ENCODE assay signal across 17 cellular contexts in genomic region chr3:34225828-34226227, GRCh38.
A peak's percentile ranks its signal among the peaks of the same experiment; 100 is the strongest.
DNase-seq lines count a peak whose midpoint lies in the region; ATAC-seq and TF ChIP-seq lines count a peak whose summit lies in the region.
"Had no signal": no experiment of that assay in that cellular context is flagged by ENCODE, and none has a peak within 500 bp of the region (broad histone marks: within the 10 kb centered on the region; RNA-seq: fewer than 3 reads in every experiment).

No MANE protein-coding gene starts in this region.

- H2AFZ ChIP-seq in OCI-LY7 (ENCODE audit: low read length), result 0 out of 2 replicates have a peak overlapping the region, but pooled peaks have one; percentile 30
- H2AFZ ChIP-seq in neural cell (ENCODE audit: low read depth, low read length), result no peak overlapping the region
- no peak overlapping the region for H2AFZ ChIP-seq in mesenchymal stem cell (ENCODE audit: low read depth, low read length)
- H2AFZ ChIP-seq: GM23338 had no signal

- H3K27me3 ChIP-seq in neural cell (ENCODE audit: insufficient read depth, low read depth, low read length), result no peaks in the 10 kb centered on the region
- no peaks in the 10 kb centered on the region for H3K27me3 ChIP-seq in mesenchymal stem cell (ENCODE audit: control insufficient read depth in 1 of 2, insufficient read depth in 1 of 2, low read length in 2 of 2)

- H2AK5ac ChIP-seq in mesenchymal stem cell (ENCODE audit: low read length, severe bottlenecking), result no peak overlapping the region

- no peak overlapping the region for H3K14ac ChIP-seq in mesenchymal stem cell (ENCODE audit: low read length in 2 of 2)

- H3K4me3 ChIP-seq in OCI-LY7 (ENCODE audit: low read depth, low read length, poor library complexity, severe bottlenecking) (no peak overlapping the region), neural cell (ENCODE audit: low read length) (no peak overlapping the region), mesenchymal stem cell (ENCODE audit: insufficient read depth in 1 of 2, low read depth in 1 of 2, low read length in 2 of 2) (no peak overlapping the region)
- H3K4me3 ChIP-seq: A549, GM23338 had no signal

- no peak overlapping the region for H4K91ac ChIP-seq in mesenchymal stem cell (ENCODE audit: low read length)

- no peak for TF ChIP-seq RAD21 in neural cell (conservative IDR thresholded peaks at IDR 0.05)

- no peak overlapping the region for H3K9ac ChIP-seq in neural cell (ENCODE audit: low read length)
- no peak overlapping the region for H3K9ac ChIP-seq in mesenchymal stem cell (ENCODE audit: low read length)

- no peak overlapping the region for H3K4ac ChIP-seq in mesenchymal stem cell (ENCODE audit: low read depth in 1 of 2, low read length in 2 of 2)

- no peaks in the 10 kb centered on the region for H3F3A ChIP-seq in neural cell (ENCODE audit: insufficient read depth, low read length, poor library complexity, severe bottlenecking)

- POLR2A ChIA-PET in HEK293T (lab: Yijun Ruan, JAX) (no interaction called here), OCI-LY7 (lab: Charles Lee) (no interaction called here)

- no peak overlapping the region for H2BK12ac ChIP-seq in mesenchymal stem cell (ENCODE audit: low read length in 2 of 2)

- H3K18ac ChIP-seq in mesenchymal stem cell (ENCODE audit: low read depth in 1 of 2, low read length in 2 of 2), result no peak overlapping the region

- H3K9me2 ChIP-seq in OCI-LY7 (ENCODE audit: insufficient read depth, low read length) (no peaks in the 10 kb centered on the region), neural cell (ENCODE audit: insufficient read depth, low read length) (no peaks in the 10 kb centered on the region)

- TF ChIP-seq CTCF in OCI-LY7 (conservative IDR thresholded peaks at IDR 0.05; ENCODE audit: low read length) (no peak), neural cell (IDR thresholded peaks at IDR 0.05; ENCODE audit: poor library complexity, severe bottlenecking) (no peak)

- no peak overlapping the region for H2BK120ac ChIP-seq in mesenchymal stem cell (ENCODE audit: low read depth, low read length)

- H3K36me3 ChIP-seq in OCI-LY7 (ENCODE audit: insufficient read depth, low read length) (no peaks in the 10 kb centered on the region), neural cell (ENCODE audit: insufficient read depth, low read length) (no peaks in the 10 kb centered on the region), mesenchymal stem cell (ENCODE audit: control insufficient read depth in 1 of 2, insufficient read depth in 2 of 2, low read depth in 1 of 2, low read length in 2 of 2) (no peaks in the 10 kb centered on the region)

- ATAC-seq in left lobe of liver, result no peak
- ATAC-seq: A549, GM23338 had no signal

- H3K27ac ChIP-seq in OCI-LY7 (ENCODE audit: low read depth, low read length, poor library complexity, severe bottlenecking) (no peak overlapping the region), neural cell (ENCODE audit: low read length) (no peak overlapping the region), mesenchymal stem cell (ENCODE audit: low read length, poor library complexity, severe bottlenecking) (no peak overlapping the region)
- H3K27ac ChIP-seq: A549 had no signal

- H4K20me1 ChIP-seq in OCI-LY7 (ENCODE audit: insufficient read depth, low read length), result no peaks in the 10 kb centered on the region
- no peaks in the 10 kb centered on the region for H4K20me1 ChIP-seq in neural cell (ENCODE audit: insufficient read depth)

- H3K79me2 ChIP-seq in OCI-LY7 (ENCODE audit: insufficient read depth, low read depth, low read length), result no peaks in the 10 kb centered on the region
- H3K79me2 ChIP-seq in neural cell (replicated peaks; ENCODE audit: insufficient read depth, low read length), result no peaks in the 10 kb centered on the region

- H3K4me2 ChIP-seq in OCI-LY7 (ENCODE audit: low read length) (no peak overlapping the region), neural cell (ENCODE audit: low read length) (no peak overlapping the region), mesenchymal stem cell (ENCODE audit: low read length, poor library complexity, severe bottlenecking) (no peak overlapping the region)
- H3K4me2 ChIP-seq: A549, GM23338 had no signal

- H2BK15ac ChIP-seq in mesenchymal stem cell (ENCODE audit: low read depth, poor library complexity, severe bottlenecking), result no peak overlapping the region

- CTCF ChIA-PET in HEK293T (lab: Yijun Ruan, JAX), result interaction anchor here (0.6 kb wide), 1 partner anchor 342 kb away, joined by 3 read pairs; no protein-coding TSS in a partner anchor
- CTCF ChIA-PET in OCI-LY7 (lab: Charles Lee; ENCODE audit: unreplicated experiment), result no interaction called here

- TF ChIP-seq EP300 in neural cell (conservative IDR thresholded peaks at IDR 0.05; ENCODE audit: poor library complexity, severe bottlenecking), result peak; percentile 16

- no peak overlapping the region for H3K23ac ChIP-seq in mesenchymal stem cell (ENCODE audit: low read length in 2 of 2)

- H3K9me3 ChIP-seq in OCI-LY7 (ENCODE audit: low read length) (no peaks in the 10 kb centered on the region), neural cell (ENCODE audit: low read length) (no peaks in the 10 kb centered on the region), mesenchymal stem cell (ENCODE audit: control insufficient read depth, low read length) (no peaks in the 10 kb centered on the region)
- H3K9me3 ChIP-seq: A549 had no signal

- BruUV-seq in OCI-LY7 (replicated peaks; lab: Mats Ljungman, UMichigan), result no TSS peak

- 80% methylated on average over 1 of the region's 2 CpGs for WGBS in mesenchymal stem cell

- H4K8ac ChIP-seq in mesenchymal stem cell (ENCODE audit: low read length), result no peak overlapping the region

- no peak overlapping the region for H2BK5ac ChIP-seq in mesenchymal stem cell (ENCODE audit: low read depth, low read length, poor library complexity, severe bottlenecking)

- no peak for DNase-seq in HEK293T (ENCODE audit: extremely low spot score)
- DNase-seq in OCI-LY7 (ENCODE audit: low spot score), result no peak
- DNase-seq in mesenchymal stem cell, result no peak
- no peak for DNase-seq in left lobe of liver (ENCODE audit: low spot score)
- DNase-seq in DMS114 treated with DMSO at 0.1 percent for 48 hours (lab: John Stamatoyannopoulos, UW; ENCODE audit: unreplicated experiment), result no peak
- DNase-seq: AML-193; C1 segment of cervical spinal cord; Calu3; CD4-positive, alpha-beta T cell; DMS 273 treated with DMSO at 0.1 percent for 48 hours; DMS79; EL; H7; IMR-90 had no signal

- intact Hi-C loops in OCI-LY7 (cut with micrococcal nuclease; ENCODE audit: unreplicated experiment), result no loop called here

- no peaks in the 10 kb centered on the region for H3K79me1 ChIP-seq in mesenchymal stem cell (replicated peaks; ENCODE audit: low read length, poor library complexity, severe bottlenecking)

- H3K4me1 ChIP-seq in OCI-LY7 (ENCODE audit: insufficient read depth, low read length, poor library complexity, severe bottlenecking) (no peaks in the 10 kb centered on the region), mesenchymal stem cell (ENCODE audit: control insufficient read depth, insufficient read depth, low read depth, low read length) (no peaks in the 10 kb centered on the region)
- H3K4me1 ChIP-seq: A549 had no signal

TF ChIP-seq in HEK293T, 16 proteins besides CTCF, POLR2A, EP300 and RAD21:
- TF ChIP-seq, protein P1, sequence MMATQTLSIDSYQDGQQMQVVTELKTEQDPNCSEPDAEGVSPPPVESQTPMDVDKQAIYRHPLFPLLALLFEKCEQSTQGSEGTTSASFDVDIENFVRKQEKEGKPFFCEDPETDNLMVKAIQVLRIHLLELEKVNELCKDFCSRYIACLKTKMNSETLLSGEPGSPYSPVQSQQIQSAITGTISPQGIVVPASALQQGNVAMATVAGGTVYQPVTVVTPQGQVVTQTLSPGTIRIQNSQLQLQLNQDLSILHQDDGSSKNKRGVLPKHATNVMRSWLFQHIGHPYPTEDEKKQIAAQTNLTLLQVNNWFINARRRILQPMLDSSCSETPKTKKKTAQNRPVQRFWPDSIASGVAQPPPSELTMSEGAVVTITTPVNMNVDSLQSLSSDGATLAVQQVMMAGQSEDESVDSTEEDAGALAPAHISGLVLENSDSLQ (IDR thresholded peaks at IDR 0.05), result peak; percentile 19; the same call in 1 of the 2 replicates
- no peak for TF ChIP-seq L3MBTL2 (conservative IDR thresholded peaks at IDR 0.05)
- TF ChIP-seq SUZ12 (IDR thresholded peaks at IDR 0.05), result no peak

TF ChIP-seq in neural cell, 6 proteins besides CTCF, POLR2A, EP300 and RAD21:
- peak; percentile 51 for TF ChIP-seq POLR2AphosphoS5 (IDR thresholded peaks at IDR 0.05)
- no peak for TF ChIP-seq TAF1 (IDR thresholded peaks at IDR 0.05; ENCODE audit: low read depth)
